ENCODE assay signal across 1 cellular context in genomic region chr11:119479685-119480275, GRCh38.
TF ChIP-seq lines count a peak whose summit lies in the region.

No MANE protein-coding gene starts in this region.

TF ChIP-seq in GM23338, 12 proteins besides CTCF, POLR2A, EP300 and RAD21 (continued from another document):
- TF ChIP-seq, protein P1, sequence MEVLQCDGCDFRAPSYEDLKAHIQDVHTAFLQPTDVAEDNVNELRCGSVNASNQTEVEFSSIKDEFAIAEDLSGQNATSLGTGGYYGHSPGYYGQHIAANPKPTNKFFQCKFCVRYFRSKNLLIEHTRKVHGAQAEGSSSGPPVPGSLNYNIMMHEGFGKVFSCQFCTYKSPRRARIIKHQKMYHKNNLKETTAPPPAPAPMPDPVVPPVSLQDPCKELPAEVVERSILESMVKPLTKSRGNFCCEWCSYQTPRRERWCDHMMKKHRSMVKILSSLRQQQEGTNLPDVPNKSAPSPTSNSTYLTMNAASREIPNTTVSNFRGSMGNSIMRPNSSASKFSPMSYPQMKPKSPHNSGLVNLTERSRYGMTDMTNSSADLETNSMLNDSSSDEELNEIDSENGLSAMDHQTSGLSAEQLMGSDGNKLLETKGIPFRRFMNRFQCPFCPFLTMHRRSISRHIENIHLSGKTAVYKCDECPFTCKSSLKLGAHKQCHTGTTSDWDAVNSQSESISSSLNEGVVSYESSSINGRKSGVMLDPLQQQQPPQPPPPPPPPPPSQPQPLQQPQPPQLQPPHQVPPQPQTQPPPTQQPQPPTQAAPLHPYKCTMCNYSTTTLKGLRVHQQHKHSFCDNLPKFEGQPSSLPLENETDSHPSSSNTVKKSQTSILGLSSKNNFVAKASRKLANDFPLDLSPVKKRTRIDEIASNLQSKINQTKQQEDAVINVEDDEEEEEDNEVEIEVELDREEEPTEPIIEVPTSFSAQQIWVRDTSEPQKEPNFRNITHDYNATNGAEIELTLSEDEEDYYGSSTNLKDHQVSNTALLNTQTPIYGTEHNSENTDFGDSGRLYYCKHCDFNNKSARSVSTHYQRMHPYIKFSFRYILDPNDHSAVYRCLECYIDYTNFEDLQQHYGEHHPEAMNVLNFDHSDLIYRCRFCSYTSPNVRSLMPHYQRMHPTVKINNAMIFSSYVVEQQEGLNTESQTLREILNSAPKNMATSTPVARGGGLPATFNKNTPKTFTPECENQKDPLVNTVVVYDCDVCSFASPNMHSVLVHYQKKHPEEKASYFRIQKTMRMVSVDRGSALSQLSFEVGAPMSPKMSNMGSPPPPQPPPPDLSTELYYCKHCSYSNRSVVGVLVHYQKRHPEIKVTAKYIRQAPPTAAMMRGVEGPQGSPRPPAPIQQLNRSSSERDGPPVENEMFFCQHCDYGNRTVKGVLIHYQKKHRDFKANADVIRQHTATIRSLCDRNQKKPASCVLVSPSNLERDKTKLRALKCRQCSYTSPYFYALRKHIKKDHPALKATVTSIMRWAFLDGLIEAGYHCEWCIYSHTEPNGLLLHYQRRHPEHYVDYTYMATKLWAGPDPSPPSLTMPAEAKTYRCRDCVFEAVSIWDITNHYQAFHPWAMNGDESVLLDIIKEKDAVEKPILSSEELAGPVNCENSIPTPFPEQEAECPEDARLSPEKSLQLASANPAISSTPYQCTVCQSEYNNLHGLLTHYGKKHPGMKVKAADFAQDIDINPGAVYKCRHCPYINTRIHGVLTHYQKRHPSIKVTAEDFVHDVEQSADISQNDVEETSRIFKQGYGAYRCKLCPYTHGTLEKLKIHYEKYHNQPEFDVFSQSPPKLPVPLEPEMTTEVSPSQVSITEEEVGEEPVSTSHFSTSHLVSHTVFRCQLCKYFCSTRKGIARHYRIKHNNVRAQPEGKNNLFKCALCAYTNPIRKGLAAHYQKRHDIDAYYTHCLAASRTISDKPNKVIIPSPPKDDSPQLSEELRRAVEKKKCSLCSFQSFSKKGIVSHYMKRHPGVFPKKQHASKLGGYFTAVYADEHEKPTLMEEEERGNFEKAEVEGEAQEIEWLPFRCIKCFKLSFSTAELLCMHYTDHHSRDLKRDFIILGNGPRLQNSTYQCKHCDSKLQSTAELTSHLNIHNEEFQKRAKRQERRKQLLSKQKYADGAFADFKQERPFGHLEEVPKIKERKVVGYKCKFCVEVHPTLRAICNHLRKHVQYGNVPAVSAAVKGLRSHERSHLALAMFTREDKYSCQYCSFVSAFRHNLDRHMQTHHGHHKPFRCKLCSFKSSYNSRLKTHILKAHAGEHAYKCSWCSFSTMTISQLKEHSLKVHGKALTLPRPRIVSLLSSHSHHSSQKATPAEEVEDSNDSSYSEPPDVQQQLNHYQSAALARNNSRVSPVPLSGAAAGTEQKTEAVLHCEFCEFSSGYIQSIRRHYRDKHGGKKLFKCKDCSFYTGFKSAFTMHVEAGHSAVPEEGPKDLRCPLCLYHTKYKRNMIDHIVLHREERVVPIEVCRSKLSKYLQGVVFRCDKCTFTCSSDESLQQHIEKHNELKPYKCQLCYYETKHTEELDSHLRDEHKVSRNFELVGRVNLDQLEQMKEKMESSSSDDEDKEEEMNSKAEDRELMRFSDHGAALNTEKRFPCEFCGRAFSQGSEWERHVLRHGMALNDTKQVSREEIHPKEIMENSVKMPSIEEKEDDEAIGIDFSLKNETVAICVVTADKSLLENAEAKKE (CRISPR knock-in tag; IDR thresholded peaks at IDR 0.05), result 0 out of 2 replicates have a peak, but pooled peaks have one; percentile 33
